In genomic region chr4:173135241-173135847, GRCh38 we compare ENCODE assay signal across 20 cellular contexts. TPM values are rescaled to one million over a fixed set of nuclear protein-coding genes. Genes with fewer than 3 reads are reported as not detected.
A peak's percentile ranks its signal among the peaks of the same experiment; 100 is the strongest.
DNase-seq lines count a peak whose midpoint lies in the region; ATAC-seq, FAIRE-seq and TF ChIP-seq lines count a peak whose summit lies in the region.
"Had no signal": no experiment of that assay in that cellular context is flagged by ENCODE, and none has a peak within 500 bp of the region (broad histone marks: within the 10 kb centered on the region; RNA-seq: fewer than 3 reads in every experiment).

No MANE protein-coding gene starts in this region.

- peaks cover 12% of the 10 kb centered on the region for H3K4me1 Mint-ChIP-seq in activated T-helper 2 cell treated with anti-CD3 and anti-CD28 coated beads, Interferon-gamma antibody, Interleukin-2, Interleukin-4, amounts not matched to agents 10 μg/mL and 5 μg/mL and 100 μg/mL, durations not matched to agents 14 hours and 24 hours and 36 hours (ENCODE audit: low read depth)
- H3K4me1 Mint-ChIP-seq: stimulated activated effector memory CD8-positive, alpha-beta T cell treated with anti-CD3 and anti-CD28 coated beads, Interleukin-12 subunit alpha, Interleukin-12 subunit beta, amount 100 ng/mL, for 72 hours had no signal

- no peaks in the 10 kb centered on the region for H3K9me3 Mint-ChIP-seq in activated T-helper 2 cell treated with anti-CD3 and anti-CD28 coated beads, Interferon-gamma antibody, Interleukin-2, Interleukin-4, amounts not matched to agents 10 μg/mL and 5 μg/mL and 100 μg/mL, durations not matched to agents 14 hours and 24 hours and 36 hours
- H3K9me3 Mint-ChIP-seq: H9; stimulated activated effector memory CD8-positive, alpha-beta T cell treated with anti-CD3 and anti-CD28 coated beads, Interleukin-12 subunit alpha, Interleukin-12 subunit beta, amount 100 ng/mL, for 72 hours had no signal

- H3F3A ChIP-seq in GM23248 (ENCODE audit: insufficient read depth) = no peaks in the 10 kb centered on the region

- FAIRE-seq in RCC 7860 (lab: Jason Lieb, UNC) (peak; percentile 76), endothelial cell of umbilical vein (lab: Jason Lieb, UNC) (no peak)
- FAIRE-seq: colon, islet of Langerhans had no signal

- H3K4me3 ChIP-seq in GM23248 (no peak overlapping the region), endothelial cell of umbilical vein (replicated peaks in 1 of 3; ENCODE audit: insufficient read depth in 1 of 3, low read depth in 1 of 3, low read length in 3 of 3) (no peak overlapping the region), left lung (no peak overlapping the region)
- H3K4me3 ChIP-seq: heart left ventricle, SJCRH30 had no signal

- peaks cover 17% of the 10 kb centered on the region for H3K27me3 Mint-ChIP-seq in activated T-helper 2 cell treated with anti-CD3 and anti-CD28 coated beads, Interferon-gamma antibody, Interleukin-2, Interleukin-4, amounts not matched to agents 10 μg/mL and 5 μg/mL and 100 μg/mL, durations not matched to agents 14 hours and 24 hours and 36 hours (ENCODE audit: low read depth)

- POLR2A ChIA-PET in endothelial cell of umbilical vein (lab: Charles Lee) = no interaction called here

- H2AFZ ChIP-seq in GM23248 = no peak overlapping the region
- no peak overlapping the region for H2AFZ ChIP-seq in endothelial cell of umbilical vein (ENCODE audit: low read depth, low read length)

- H3K27ac ChIP-seq in GM23248 (no peak overlapping the region), endothelial cell of umbilical vein (ENCODE audit: insufficient read depth, low read depth, low read length) (no peak overlapping the region), left lung (no peak overlapping the region)
- H3K27ac ChIP-seq: heart left ventricle, SJCRH30 had no signal

- in situ Hi-C loops in GM23248 (cut with MboI) = no loop called here

- no peaks in the 10 kb centered on the region for H3K36me3 Mint-ChIP-seq in activated T-helper 2 cell treated with anti-CD3 and anti-CD28 coated beads, Interferon-gamma antibody, Interleukin-2, Interleukin-4, amounts not matched to agents 10 μg/mL and 5 μg/mL and 100 μg/mL, durations not matched to agents 14 hours and 24 hours and 36 hours (ENCODE audit: low read depth)
- H3K36me3 Mint-ChIP-seq: stimulated activated effector memory CD8-positive, alpha-beta T cell treated with anti-CD3 and anti-CD28 coated beads, Interleukin-12 subunit alpha, Interleukin-12 subunit beta, amount 100 ng/mL, for 72 hours had no signal

- H3K9me3 ChIP-seq in GM23248 (ENCODE audit: low read depth) = no peaks in the 10 kb centered on the region
- H3K9me3 ChIP-seq in endothelial cell of umbilical vein (replicated peaks; ENCODE audit: control insufficient read depth, insufficient read depth, low read length) = no peaks in the 10 kb centered on the region
- no peaks in the 10 kb centered on the region for H3K9me3 ChIP-seq in left lung
- H3K9me3 ChIP-seq: heart left ventricle, SJCRH30 had no signal

- dilution Hi-C loops in endothelial cell of umbilical vein (cut with MboI; ENCODE audit: extremely low pct_ligation_motif_present, low sequenced_read_pairs) = no loop called here

- no peaks in the 10 kb centered on the region for H3K9me1 ChIP-seq in endothelial cell of umbilical vein (replicated peaks; ENCODE audit: control insufficient read depth, extremely low read depth, insufficient read depth, low read length)

- H3K4me2 ChIP-seq in GM23248 (ENCODE audit: unreplicated experiment) (no peak overlapping the region), endothelial cell of umbilical vein (ENCODE audit: insufficient read depth, low read length) (no peak overlapping the region)

- 46 to 70% methylated on average over 3 of the region's 3 CpGs for WGBS in GM23248 (ENCODE audit: low coverage in 1 of 2, low lambda C conversion rate in 2 of 2, missing lambda C conversion rate in 2 of 2), 2 experiments

- ATAC-seq in left lung (peak; percentile 54), HG03045 (IDR thresholded peaks at IDR 0.05; ENCODE audit: unreplicated experiment) (no peak), HG03175 (IDR thresholded peaks at IDR 0.05; ENCODE audit: unreplicated experiment) (no peak)
- ATAC-seq: heart left ventricle; stimulated activated effector memory CD8-positive, alpha-beta T cell treated with anti-CD3 and anti-CD28 coated beads, Interleukin-12 subunit alpha, Interleukin-12 subunit beta, amount 100 ng/mL, for 72 hours had no signal

- H3K27me3 ChIP-seq in GM23248 (replicated peaks; ENCODE audit: insufficient read depth) = peaks cover 27% of the 10 kb centered on the region
- H3K27me3 ChIP-seq in endothelial cell of umbilical vein (ENCODE audit: control insufficient read depth in 2 of 2, insufficient read depth in 2 of 2, low read length in 2 of 2) = no peaks in the 10 kb centered on the region
- H3K27me3 ChIP-seq in left lung = no peaks in the 10 kb centered on the region
- H3K27me3 ChIP-seq: heart left ventricle, SJCRH30 had no signal

- H3K9ac ChIP-seq in GM23248 = no peak overlapping the region
- H3K9ac ChIP-seq in endothelial cell of umbilical vein (replicated peaks; ENCODE audit: extremely low read depth, insufficient read depth, low read length) = no peak overlapping the region

- no peaks in the 10 kb centered on the region for H3K36me3 ChIP-seq in GM23248 (ENCODE audit: low read depth)
- H3K36me3 ChIP-seq in endothelial cell of umbilical vein (ENCODE audit: control insufficient read depth in 2 of 2, extremely low read depth in 1 of 2, insufficient read depth in 2 of 2, low read length in 2 of 2) = no peaks in the 10 kb centered on the region
- no peaks in the 10 kb centered on the region for H3K36me3 ChIP-seq in left lung
- H3K36me3 ChIP-seq: heart left ventricle, SJCRH30 had no signal

- H3K4me1 ChIP-seq in GM23248 (ENCODE audit: insufficient read depth) = no peaks in the 10 kb centered on the region
- H3K4me1 ChIP-seq in endothelial cell of umbilical vein (ENCODE audit: control insufficient read depth, extremely low read depth, insufficient read depth, low read length) = no peaks in the 10 kb centered on the region
- no peaks in the 10 kb centered on the region for H3K4me1 ChIP-seq in left lung
- H3K4me1 ChIP-seq: heart left ventricle had no signal

- TF ChIP-seq POLR2A in endothelial cell of umbilical vein (IDR thresholded peaks at IDR 0.05; ENCODE audit: low read depth, low read length) = no peak

- H3K79me2 ChIP-seq in GM23248 (ENCODE audit: insufficient read depth) = no peaks in the 10 kb centered on the region
- H3K79me2 ChIP-seq in endothelial cell of umbilical vein (ENCODE audit: control insufficient read depth, insufficient read depth, low read length) = no peaks in the 10 kb centered on the region

- DNase-seq in GM23248 (peak; percentile 43), RCC 7860 (ENCODE audit: low spot score) (peak; percentile 53), endothelial cell of umbilical vein (ENCODE audit: low read depth, low spot score) (no peak), left lung (no peak), NCI-H2227 treated with DMSO at 0.1 percent for 48 hours (lab: John Stamatoyannopoulos, UW) (no peak)
- DNase-seq in activated T-helper 2 cell treated with anti-CD3 and anti-CD28 coated beads, Interferon-gamma antibody, Interleukin-2, Interleukin-4, amounts not matched to agents 10 μg/mL and 5 μg/mL and 100 μg/mL, durations not matched to agents 14 hours and 24 hours and 36 hours (ENCODE audit: low spot score) = no peak
- DNase-seq: activated CD4-positive, alpha-beta T cell treated with anti-CD3 and anti-CD28 coated beads for 1 hour; activated gamma-delta T cell; Calu3; H9; heart left ventricle; NCI-H2029 treated with DMSO at 0.1 percent for 48 hours; NCI-H524; SJCRH30; stimulated activated CD4-positive, alpha-beta T cell treated with anti-CD3 and anti-CD28 coated beads, Interleukin-12 subunit alpha, Interleukin-12 subunit beta, amount 100 ng/mL, for 4 hours had no signal

- no peak overlapping the region for H3K4me3 Mint-ChIP-seq in activated T-helper 2 cell treated with anti-CD3 and anti-CD28 coated beads, Interferon-gamma antibody, Interleukin-2, Interleukin-4, amounts not matched to agents 10 μg/mL and 5 μg/mL and 100 μg/mL, durations not matched to agents 14 hours and 24 hours and 36 hours (ENCODE audit: low read depth)
- H3K4me3 Mint-ChIP-seq: H9; stimulated activated effector memory CD8-positive, alpha-beta T cell treated with anti-CD3 and anti-CD28 coated beads, Interleukin-12 subunit alpha, Interleukin-12 subunit beta, amount 100 ng/mL, for 72 hours had no signal

- TF ChIP-seq CTCF in endothelial cell of umbilical vein (IDR thresholded peaks at IDR 0.05; ENCODE audit: extremely low read depth in 1 of 2, insufficient read depth in 1 of 2, low read depth in 1 of 2, low read length in 2 of 2) (no peak), left lung (IDR thresholded peaks at IDR 0.05) (no peak)

- BruUV-seq in endothelial cell of umbilical vein (replicated peaks; lab: Mats Ljungman, UMichigan) = no TSS peak

- no peak overlapping the region for H3K27ac Mint-ChIP-seq in activated T-helper 2 cell treated with anti-CD3 and anti-CD28 coated beads, Interferon-gamma antibody, Interleukin-2, Interleukin-4, amounts not matched to agents 10 μg/mL and 5 μg/mL and 100 μg/mL, durations not matched to agents 14 hours and 24 hours and 36 hours
- H3K27ac Mint-ChIP-seq: H9; stimulated activated effector memory CD8-positive, alpha-beta T cell treated with anti-CD3 and anti-CD28 coated beads, Interleukin-12 subunit alpha, Interleukin-12 subunit beta, amount 100 ng/mL, for 72 hours had no signal

- H4K20me1 ChIP-seq in GM23248 (ENCODE audit: insufficient read depth) (no peaks in the 10 kb centered on the region), endothelial cell of umbilical vein (replicated peaks; ENCODE audit: control insufficient read depth, extremely low read depth, insufficient read depth, low read length) (no peaks in the 10 kb centered on the region)

- no peaks in the 10 kb centered on the region for H3K9me2 ChIP-seq in GM23248 (ENCODE audit: insufficient read depth)

- intact Hi-C loops in endothelial cell of umbilical vein (cut with micrococcal nuclease) (no loop called here), left lung (cut with DNase I) (no loop called here)
- intact Hi-C loops in activated T-helper 2 cell treated with anti-CD3 and anti-CD28 coated beads, Interferon-gamma antibody, Interleukin-2, Interleukin-4, amounts not matched to agents 10 μg/mL and 5 μg/mL and 100 μg/mL, durations not matched to agents 14 hours and 24 hours and 36 hours (cut with micrococcal nuclease) = no loop called here

- CTCF ChIA-PET in endothelial cell of umbilical vein (lab: Charles Lee) = no interaction called here

RNA-seq across cellular contexts. Expression of gene GALNT7, which starts 33.3 kb away (rescaled TPM):
- 8.0 and 13.1 TPM in 2 replicates for total RNA-seq in GM23248 (2014; rRNA removed; shearing (Covaris generic))
- polyA plus RNA-seq in GM23248 (2016; fragmentation: Nextera tagmentation; extraction: Ambion mirVana) = 5.8 and 7.0 TPM in 2 replicates
- total RNA-seq in endothelial cell of umbilical vein = 54.6 and 63.3 TPM in 2 replicates
- polyA plus RNA-seq in endothelial cell of umbilical vein = 14.2 and 19.6 TPM in 2 replicates
- 20.5 and 20.6 TPM in 2 replicates for polyA plus RNA-seq in endothelial cell of umbilical vein (2011; cell fraction: cytosol; rRNA removed)
- polyA plus RNA-seq in endothelial cell of umbilical vein (2011; cell fraction: nucleus; rRNA removed) = 40.6 and 59.9 TPM in 2 replicates
- 34.9 and 66.0 TPM in 2 replicates for polyA plus RNA-seq in endothelial cell of umbilical vein (2012)
- polyA minus RNA-seq in endothelial cell of umbilical vein = 48.5 and 57.0 TPM in 2 replicates
- polyA minus RNA-seq in endothelial cell of umbilical vein (2011; cell fraction: cytosol; rRNA and poly(A)+ RNA removed) = 8.4 TPM
- polyA minus RNA-seq in endothelial cell of umbilical vein (2011; cell fraction: nucleus; rRNA and poly(A)+ RNA removed) = 45.2 and 73.6 TPM in 2 replicates
- total RNA-seq in left lung = 10 to 100 TPM; 25.2 to 27.5 TPM
- 28.9 and 33.1 TPM in 2 replicates for total RNA-seq in activated T-helper 2 cell treated with anti-CD3 and anti-CD28 coated beads, Interferon-gamma antibody, Interleukin-2, Interleukin-4, amounts not matched to agents 10 μg/mL and 5 μg/mL and 100 μg/mL, durations not matched to agents 14 hours and 24 hours and 36 hours

Comparison
In these comparisons a context has a peak if more than half of its experiments do, and no peak if none do; other contexts are left out.
1. DNase-seq: peak in GM23248 (single experiment) and RCC 7860 (single experiment); none in endothelial cell of umbilical vein (single experiment), left lung (0 of 2), activated T-helper 2 cell treated with anti-CD3 and anti-CD28 coated beads, Interferon-gamma antibody, Interleukin-2, Interleukin-4, amounts not matched to agents 10 μg/mL and 5 μg/mL and 100 μg/mL, durations not matched to agents 14 hours and 24 hours and 36 hours (single experiment) and NCI-H2227 treated with DMSO at 0.1 percent for 48 hours (single experiment).